In the genomic region with DNA sequence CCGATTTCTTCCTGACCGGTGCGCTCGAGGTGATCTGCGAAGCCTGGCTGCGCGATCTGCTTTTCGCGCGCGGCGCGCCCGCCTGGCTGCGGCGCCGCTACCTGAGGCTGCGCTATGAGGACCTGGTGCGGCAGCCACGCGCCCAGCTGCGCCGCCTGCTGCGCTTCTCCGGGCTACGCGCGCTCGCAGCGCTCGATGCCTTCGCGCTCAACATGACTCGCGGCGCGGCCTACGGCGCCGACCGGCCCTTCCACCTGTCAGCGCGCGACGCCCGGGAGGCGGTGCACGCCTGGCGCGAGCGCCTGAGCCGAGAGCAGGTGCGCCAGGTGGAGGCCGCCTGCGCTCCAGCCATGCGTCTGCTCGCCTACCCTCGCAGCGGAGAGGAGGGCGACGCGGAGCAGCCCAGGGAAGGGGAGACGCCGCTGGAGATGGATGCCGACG, we compare ENCODE assay signal across 8 cellular contexts. TPM values are rescaled to one million over a fixed set of nuclear protein-coding genes. Genes with fewer than 3 reads are reported as not detected.
DNase-seq lines count a peak whose midpoint lies in the region; TF ChIP-seq lines count a peak whose summit lies in the region.

No MANE protein-coding gene starts in this region.

- no peak overlapping the region for H3K27ac ChIP-seq in hepatocyte

- no peaks in the 10 kb centered on the region for H3K4me1 ChIP-seq in hepatocyte (ENCODE audit: insufficient read depth)

- no peak overlapping the region for H2AFZ ChIP-seq in hepatocyte

- no peaks in the 10 kb centered on the region for H3K9me3 ChIP-seq in hepatocyte (ENCODE audit: low read depth)

- H3K4me3 ChIP-seq in hepatocyte, result no peak overlapping the region

- peak; percentile 79 for DNase-seq in activated effector memory CD4-positive, alpha-beta T cell treated with anti-CD3 and anti-CD28 coated beads, Interleukin-2, amount 50 U/mL, for 16 hours
- DNase-seq in activated effector memory CD4-positive, alpha-beta T cell treated with Interleukin-2 at 50 U/mL for 16 hours, result no peak
- peak; percentile 52 for DNase-seq in NCI-H345 (lab: John Stamatoyannopoulos, UW)
- peak; percentile 49 for DNase-seq in activated naive CD4-positive, alpha-beta T cell treated with Interleukin-2 at 50 U/mL for 16 hours
- peak; percentile 34 for DNase-seq in hepatocyte (ENCODE audit: low spot score)
- peak; percentile 28 to 29 for DNase-seq in stimulated activated CD4-positive, alpha-beta T cell treated with anti-CD3 and anti-CD28 coated beads, Interleukin-1b, Interleukin-23, amount 100 ng/mL, for 4 hours (ENCODE audit: low read depth in 2 of 2)
- DNase-seq in hepatic stellate cell (ENCODE audit: low spot score), result no peak
- no peak for DNase-seq in NOMO-1 treated with dmso at 0.1 percent for 144 hours (lab: John Stamatoyannopoulos, UW; ENCODE audit: unreplicated experiment)

- H3K79me2 ChIP-seq in hepatocyte, result no peaks in the 10 kb centered on the region

- TF ChIP-seq CTCF in hepatocyte (IDR thresholded peaks at IDR 0.05; ENCODE audit: poor library complexity), result no peak

- H3K4me2 ChIP-seq in hepatocyte, result peak overlapping the region; percentile 91

- H3K36me3 ChIP-seq in hepatocyte (replicated peaks; ENCODE audit: insufficient read depth, low read depth), result no peaks in the 10 kb centered on the region

- WGBS in hepatocyte (ENCODE audit: low lambda C conversion rate, missing lambda C conversion rate), result 44% methylated on average over 60 of the region's 66 CpGs

- peaks cover 3% of the 10 kb centered on the region for H3K27me3 ChIP-seq in hepatocyte

- H3K9me2 ChIP-seq in hepatocyte (replicated peaks; ENCODE audit: insufficient read depth), result no peaks in the 10 kb centered on the region

- no peaks in the 10 kb centered on the region for H4K20me1 ChIP-seq in hepatocyte (ENCODE audit: insufficient read depth, poor library complexity, severe bottlenecking)

RNA-seq across cellular contexts. Expression of gene CHST7, which starts 1.4 kb away (rescaled TPM):
- 5.5 and 5.6 TPM in 2 replicates for total RNA-seq in hepatocyte
- 2.3 and 7.8 TPM in 2 replicates for polyA plus RNA-seq in hepatocyte

RNA-seq across cellular contexts. Expression of gene ZNF674, which starts 29.7 kb away (rescaled TPM):
- total RNA-seq in hepatocyte, result 3.3 and 4.8 TPM in 2 replicates
- 2.2 and 2.5 TPM in 2 replicates for polyA plus RNA-seq in hepatocyte

Comparison
In these comparisons a context has a peak if more than half of its experiments do, and no peak if none do; other contexts are left out.
1. DNase-seq: peak in activated effector memory CD4-positive, alpha-beta T cell treated with anti-CD3 and anti-CD28 coated beads, Interleukin-2, amount 50 U/mL, for 16 hours (single experiment), NCI-H345 (single experiment), activated naive CD4-positive, alpha-beta T cell treated with Interleukin-2 at 50 U/mL for 16 hours (single experiment), hepatocyte (single experiment) and stimulated activated CD4-positive, alpha-beta T cell treated with anti-CD3 and anti-CD28 coated beads, Interleukin-1b, Interleukin-23, amount 100 ng/mL, for 4 hours (2 of 2); none in activated effector memory CD4-positive, alpha-beta T cell treated with Interleukin-2 at 50 U/mL for 16 hours (single experiment), hepatic stellate cell (single experiment) and NOMO-1 treated with dmso at 0.1 percent for 144 hours (single experiment).